14 cellular contexts compared by ENCODE assay signal in genomic region chr3:81465510-81465909, GRCh38.
"Had no signal": no experiment of that assay in that cellular context is flagged by ENCODE, and none has a peak within 500 bp of the region (broad histone marks: within the 10 kb centered on the region; RNA-seq: fewer than 3 reads in every experiment).

No MANE protein-coding gene starts in this region.

- H3K27me3 Mint-ChIP-seq: activated CD4-positive, alpha-beta T cell treated with anti-CD3 and anti-CD28 coated beads, Interleukin-2, amount 10 ng/mL, durations not matched to agents 24 days and 14 days; activated naive CD8-positive, alpha-beta T cell treated with anti-CD3 and anti-CD28 coated beads, Interleukin-2, amount 10 ng/mL, durations not matched to agents 7 days and 5 days; stimulated activated naive B cell treated with anti-CD40 and anti-IgM and Interleukin-4, amounts not matched to agents 10 μg/mL and 1 μg/mL and 100 μg/mL, for 72 hours had no signal

- H3K36me3 Mint-ChIP-seq: activated naive CD8-positive, alpha-beta T cell treated with anti-CD3 and anti-CD28 coated beads, Interleukin-2, amount 10 ng/mL, durations not matched to agents 7 days and 5 days; stimulated activated naive B cell treated with anti-CD40 and anti-IgM and Interleukin-4, amounts not matched to agents 10 μg/mL and 1 μg/mL and 100 μg/mL, for 72 hours had no signal

- DNase-seq: activated CD4-positive, alpha-beta T cell treated with anti-CD3 and anti-CD28 coated beads, Interleukin-2, amount 10 ng/mL, durations not matched to agents 24 days and 14 days; activated CD4-positive, CD25-positive, alpha-beta regulatory T cell; activated naive CD8-positive, alpha-beta T cell treated with anti-CD3 and anti-CD28 coated beads, Interleukin-2, amount 10 ng/mL, durations not matched to agents 7 days and 5 days; aorta; islet precursor cell; pancreas; SJCRH30; stimulated activated CD4-positive, alpha-beta T cell treated with anti-CD3 and anti-CD28 coated beads, Interleukin-2, amount 100 ng/mL, for 24 hours; stimulated activated naive B cell treated with anti-CD40 and anti-IgM and Interleukin-4, amounts not matched to agents 10 μg/mL and 1 μg/mL and 100 μg/mL, for 72 hours; thyroid gland had no signal

- ATAC-seq: esophagus mucosa; pancreas; sciatic nerve; stimulated activated naive B cell treated with anti-CD40 and anti-IgM and Interleukin-4, amounts not matched to agents 10 μg/mL and 1 μg/mL and 100 μg/mL, for 72 hours had no signal

- H3K4me3 Mint-ChIP-seq: activated CD4-positive, alpha-beta T cell treated with anti-CD3 and anti-CD28 coated beads, Interleukin-2, amount 10 ng/mL, durations not matched to agents 24 days and 14 days; activated naive CD8-positive, alpha-beta T cell treated with anti-CD3 and anti-CD28 coated beads, Interleukin-2, amount 10 ng/mL, durations not matched to agents 7 days and 5 days; activated T-helper 1 cell treated with anti-CD3 and anti-CD28 coated beads, Interleukin-12 subunit alpha, Interleukin-12 subunit beta, Interleukin-2, Interleukin-4 antibody, amounts not matched to agents 30 ng/mL and 10 ng/mL and 1 ng/mL, durations not matched to agents 14 hours and 24 hours and 36 hours; stimulated activated naive B cell treated with anti-CD40 and anti-IgM and Interleukin-4, amounts not matched to agents 10 μg/mL and 1 μg/mL and 100 μg/mL, for 72 hours had no signal

- H3K9me3 Mint-ChIP-seq: activated CD4-positive, alpha-beta T cell treated with anti-CD3 and anti-CD28 coated beads, Interleukin-2, amount 10 ng/mL, durations not matched to agents 24 days and 14 days; activated naive CD8-positive, alpha-beta T cell treated with anti-CD3 and anti-CD28 coated beads, Interleukin-2, amount 10 ng/mL, durations not matched to agents 7 days and 5 days; activated T-helper 1 cell treated with anti-CD3 and anti-CD28 coated beads, Interleukin-12 subunit alpha, Interleukin-12 subunit beta, Interleukin-2, Interleukin-4 antibody, amounts not matched to agents 30 ng/mL and 10 ng/mL and 1 ng/mL, durations not matched to agents 14 hours and 24 hours and 36 hours; stimulated activated naive B cell treated with anti-CD40 and anti-IgM and Interleukin-4, amounts not matched to agents 10 μg/mL and 1 μg/mL and 100 μg/mL, for 72 hours had no signal

- H3K4me1 Mint-ChIP-seq: activated CD4-positive, alpha-beta T cell treated with anti-CD3 and anti-CD28 coated beads, Interleukin-2, amount 10 ng/mL, durations not matched to agents 24 days and 14 days; activated naive CD8-positive, alpha-beta T cell treated with anti-CD3 and anti-CD28 coated beads, Interleukin-2, amount 10 ng/mL, durations not matched to agents 7 days and 5 days; stimulated activated naive B cell treated with anti-CD40 and anti-IgM and Interleukin-4, amounts not matched to agents 10 μg/mL and 1 μg/mL and 100 μg/mL, for 72 hours had no signal

- H3K27ac Mint-ChIP-seq: activated CD4-positive, alpha-beta T cell treated with anti-CD3 and anti-CD28 coated beads, Interleukin-2, amount 10 ng/mL, durations not matched to agents 24 days and 14 days; activated naive CD8-positive, alpha-beta T cell treated with anti-CD3 and anti-CD28 coated beads, Interleukin-2, amount 10 ng/mL, durations not matched to agents 7 days and 5 days; activated T-helper 1 cell treated with anti-CD3 and anti-CD28 coated beads, Interleukin-12 subunit alpha, Interleukin-12 subunit beta, Interleukin-2, Interleukin-4 antibody, amounts not matched to agents 30 ng/mL and 10 ng/mL and 1 ng/mL, durations not matched to agents 14 hours and 24 hours and 36 hours; stimulated activated naive B cell treated with anti-CD40 and anti-IgM and Interleukin-4, amounts not matched to agents 10 μg/mL and 1 μg/mL and 100 μg/mL, for 72 hours had no signal

- H3K4me3 ChIP-seq: cardiac muscle cell, pancreas, SJCRH30, thyroid gland had no signal
